11 cellular contexts compared by ENCODE assay signal in genomic region chr11:27470166-27470565, GRCh38. TPM values are rescaled to one million over a fixed set of nuclear protein-coding genes. Genes with fewer than 3 reads are reported as not detected.
DNase-seq lines count a peak whose midpoint lies in the region; ATAC-seq, FAIRE-seq and TF ChIP-seq lines count a peak whose summit lies in the region.
"Had no signal": no experiment of that assay in that cellular context is flagged by ENCODE, and none has a peak within 500 bp of the region (broad histone marks: within the 10 kb centered on the region; RNA-seq: fewer than 3 reads in every experiment).

No MANE protein-coding gene starts in this region.

- intact Hi-C loops in breast epithelium (cut with DNase I; ENCODE audit: low total_unique reads) (no loop called here), HepG2 (cut with micrococcal nuclease; ENCODE audit: unreplicated experiment) (loop anchor here (5.0 kb wide), 1 partner anchor 173 kb away; no protein-coding TSS in a partner anchor)

- peaks cover 84% of the 10 kb centered on the region for H3K79me2 ChIP-seq in HepG2 (ENCODE audit: insufficient read depth, low read length)

- H3K4me1 Mint-ChIP-seq in activated naive CD8-positive, alpha-beta T cell (ENCODE audit: low read depth): peaks cover 20% of the 10 kb centered on the region
- peaks cover 10% of the 10 kb centered on the region for H3K4me1 Mint-ChIP-seq in activated naive CD8-positive, alpha-beta T cell treated with anti-CD3 and anti-CD28 coated beads for 36 hours

- H3K4me1 ChIP-seq in breast epithelium (no peaks in the 10 kb centered on the region), HepG2 (ENCODE audit: insufficient read depth, low read length) (peaks cover 59% of the 10 kb centered on the region), stomach smooth muscle (ENCODE audit: control insufficient read depth, insufficient read depth, low read length) (peaks cover 5% of the 10 kb centered on the region)

- in situ Hi-C loops in HepG2 (cut with HindIII; ENCODE audit: extremely low pct_ligation_motif_present, low pct_unique_long_range_greater_than_20kb): loop anchor here (5.0 kb wide), 1 partner anchor 98 kb away; no protein-coding TSS in a partner anchor

- peak overlapping the region; percentile 85 for H3K4me2 ChIP-seq in HepG2 (ENCODE audit: low read depth, low read length)

- BruUV-seq in HepG2 (replicated peaks; lab: Mats Ljungman, UMichigan): TSS peak; percentile 34

- no peaks in the 10 kb centered on the region for H3K9me3 Mint-ChIP-seq in activated naive CD8-positive, alpha-beta T cell (ENCODE audit: low read depth)
- no peaks in the 10 kb centered on the region for H3K9me3 Mint-ChIP-seq in activated naive CD8-positive, alpha-beta T cell treated with anti-CD3 and anti-CD28 coated beads for 36 hours
- H3K9me3 Mint-ChIP-seq: activated T-cell treated with anti-CD3 and anti-CD28 coated beads, Interleukin-2, amount 50 U/mL, for 72 hours had no signal

- TF ChIP-seq EP300 in HepG2 (IDR thresholded peaks at IDR 0.05; ENCODE audit: low read depth in 2 of 2, low read length in 2 of 2) (no peak), HepG2 (CRISPR knock-in tag; IDR thresholded peaks at IDR 0.05; ENCODE audit: borderline replicate concordance) (no peak)

- no peaks in the 10 kb centered on the region for H3K27me3 ChIP-seq in breast epithelium
- H3K27me3 ChIP-seq in HepG2 (ENCODE audit: control insufficient read depth in 1 of 2, insufficient read depth in 2 of 2, low read length in 2 of 2): no peaks in the 10 kb centered on the region; a peak in 1 of 5 replicates
- no peaks in the 10 kb centered on the region for H3K27me3 ChIP-seq in stomach smooth muscle (ENCODE audit: control insufficient read depth in 1 of 2, insufficient read depth in 2 of 2, low read length in 2 of 2)

- H3K4me3 ChIP-seq in breast epithelium (peak overlapping the region in 2 of 3 donors; percentile 91 to 93), HepG2 (replicated peaks in 1 of 3; ENCODE audit: insufficient read depth in 1 of 3, low read depth in 2 of 3, low read length in 3 of 3) (peak overlapping the region; percentile 64 to 92 (median 85)), stomach smooth muscle (ENCODE audit: low read length in 2 of 2) (peak overlapping the region; percentile 91 to 97)

- FAIRE-seq in HepG2 (lab: Jason Lieb, UNC): no peak

- 4% methylated on average over 3 of the region's 3 CpGs for WGBS in HepG2 (ENCODE audit: low lambda C conversion rate)

- H3K27me3 Mint-ChIP-seq in activated naive CD8-positive, alpha-beta T cell: peaks cover 14% of the 10 kb centered on the region
- peaks cover 44% of the 10 kb centered on the region for H3K27me3 Mint-ChIP-seq in activated naive CD8-positive, alpha-beta T cell treated with anti-CD3 and anti-CD28 coated beads for 36 hours

- TF ChIP-seq CTCF in breast epithelium (IDR thresholded peaks at IDR 0.05) (no peak), HepG2 (CRISPR knock-in tag; IDR thresholded peaks at IDR 0.05) (no peak)

- no peak for TF ChIP-seq RAD21 in HepG2 (CRISPR knock-in tag; IDR thresholded peaks at IDR 0.05)

- no peak overlapping the region for H3K27ac Mint-ChIP-seq in activated naive CD8-positive, alpha-beta T cell
- H3K27ac Mint-ChIP-seq in activated naive CD8-positive, alpha-beta T cell treated with anti-CD3 and anti-CD28 coated beads for 36 hours: no peak overlapping the region
- H3K27ac Mint-ChIP-seq: activated T-cell treated with anti-CD3 and anti-CD28 coated beads, Interleukin-2, amount 50 U/mL, for 72 hours had no signal

- H3K27ac ChIP-seq in breast epithelium: peak overlapping the region; percentile 84 to 88
- H3K27ac ChIP-seq in HepG2 (ENCODE audit: extremely low read length, insufficient read depth, low read length): peak overlapping the region; percentile 90
- H3K27ac ChIP-seq in stomach smooth muscle (ENCODE audit: low read length): no peak overlapping the region
- H3K27ac ChIP-seq: HL-60 had no signal

- H3K9me3 ChIP-seq in breast epithelium (no peaks in the 10 kb centered on the region), HepG2 (ENCODE audit: low read length) (no peaks in the 10 kb centered on the region), stomach smooth muscle (ENCODE audit: control insufficient read depth in 2 of 2, low read length in 2 of 2) (no peaks in the 10 kb centered on the region)

- H3K36me3 ChIP-seq in breast epithelium: no peaks in the 10 kb centered on the region
- H3K36me3 ChIP-seq in HepG2 (replicated peaks in 1 of 2; ENCODE audit: control insufficient read depth in 1 of 2, insufficient read depth in 2 of 2, low read length in 2 of 2): no peaks in the 10 kb centered on the region
- no peaks in the 10 kb centered on the region for H3K36me3 ChIP-seq in stomach smooth muscle (ENCODE audit: control insufficient read depth in 2 of 2, insufficient read depth in 2 of 2, low read length in 2 of 2)

- TF ChIP-seq POLR2A in breast epithelium (IDR thresholded peaks at IDR 0.05): no peak
- TF ChIP-seq POLR2A in HepG2 (IDR thresholded peaks at IDR 0.05; ENCODE audit: insufficient read depth in 1 of 2, low read depth in 2 of 2, low read length in 2 of 2): no peak

- CTCF ChIA-PET in HepG2 (lab: Yijun Ruan, JAX; ENCODE audit: low intra/inter-chr PET ratio, low total read pairs): no interaction called here

- no peak for DNase-seq in activated naive CD8-positive, alpha-beta T cell treated with anti-CD3 and anti-CD28 coated beads for 36 hours
- DNase-seq in breast epithelium (ENCODE audit: low spot score in 2 of 2) (no peak), HepG2 (ENCODE audit: low spot score) (no peak), cerebellar cortex (ENCODE audit: low spot score) (no peak), NCI-H524 (lab: John Stamatoyannopoulos, UW) (no peak)
- DNase-seq: activated T-cell treated with anti-CD3 and anti-CD28 coated beads, Interleukin-2, amount 50 U/mL, for 72 hours; dermis blood vessel endothelial cell had no signal

- no peaks in the 10 kb centered on the region for H3K36me3 Mint-ChIP-seq in activated naive CD8-positive, alpha-beta T cell
- H3K36me3 Mint-ChIP-seq in activated naive CD8-positive, alpha-beta T cell treated with anti-CD3 and anti-CD28 coated beads for 36 hours: no peaks in the 10 kb centered on the region

- H4K20me1 ChIP-seq in HepG2 (ENCODE audit: insufficient read depth, low read length): peaks cover 8% of the 10 kb centered on the region

- H3K9ac ChIP-seq in HepG2 (ENCODE audit: insufficient read depth, low read depth, low read length) (peak overlapping the region; percentile 90), stomach smooth muscle (ENCODE audit: low read length in 2 of 2) (peak overlapping the region; percentile 47 to 75)

- POLR2A ChIA-PET in HepG2 (lab: Yijun Ruan, JAX): interaction anchor here (1.0 to 1.1 kb wide), 2 partner anchors 75 to 96 kb away, joined by 3 to 4 read pairs; no protein-coding TSS in a partner anchor

- H3K4me3 Mint-ChIP-seq in activated naive CD8-positive, alpha-beta T cell: peak overlapping the region; percentile 86
- no peak overlapping the region for H3K4me3 Mint-ChIP-seq in activated naive CD8-positive, alpha-beta T cell treated with anti-CD3 and anti-CD28 coated beads for 36 hours

- ATAC-seq in HepG2: no peak
- ATAC-seq in HG02571 (IDR thresholded peaks at IDR 0.05; ENCODE audit: unreplicated experiment): no peak
- ATAC-seq: activated T-cell treated with anti-CD3 and anti-CD28 coated beads, Interleukin-2, amount 50 U/mL, for 72 hours had no signal

- no peak overlapping the region for H2AFZ ChIP-seq in HepG2 (ENCODE audit: low read length)

RNA-seq across cellular contexts. Expression of gene LGR4, which starts 2.4 kb away (rescaled TPM):
- total RNA-seq in activated naive CD8-positive, alpha-beta T cell treated with anti-CD3 and anti-CD28 coated beads for 36 hours: under 1 TPM; 0.06 to 0.08 TPM
- total RNA-seq in breast epithelium: 10 to 100 TPM; 28.5 to 93.7 (median 34.2) TPM
- 51.4 and 68.7 TPM in 2 replicates for total RNA-seq in HepG2 (2016; rRNA removed; fragmentation: Illumina TruSeq; extraction: Trizol)
- total RNA-seq in HepG2 (2016; cell fraction: cytosol; rRNA removed; fragmentation: Illumina TruSeq; extraction: Trizol; ENCODE audit: low read depth): 8.1 and 10.5 TPM in 2 replicates
- 51.6 and 65.3 TPM in 2 replicates for total RNA-seq in HepG2 (2016; cell fraction: insoluble cytoplasmic fraction; rRNA removed; fragmentation: Illumina TruSeq; extraction: Trizol)
- 23.6 and 26.4 TPM in 2 replicates for total RNA-seq in HepG2 (2016; cell fraction: membrane; rRNA removed; fragmentation: Illumina TruSeq; extraction: Trizol)
- 111 and 112 TPM in 2 replicates for total RNA-seq in HepG2 (2016; cell fraction: nucleus; rRNA removed; fragmentation: Illumina TruSeq; extraction: Trizol)
- polyA plus RNA-seq in HepG2 (2011; rRNA removed): 42.1 and 43.8 TPM in 2 replicates
- polyA plus RNA-seq in HepG2 (2011; cell fraction: cytosol; rRNA removed): 21.7 and 35.6 TPM in 2 replicates
- polyA plus RNA-seq in HepG2 (2011; cell fraction: nucleus; rRNA removed): 35.4 and 41.4 TPM in 2 replicates
- 45.1 and 63.2 TPM in 2 replicates for polyA plus RNA-seq in HepG2 (2012)
- 1.6 TPM in 2 replicates for polyA plus RNA-seq in HepG2 (2016; cell fraction: cytosol; fragmentation: Illumina TruSeq; extraction: Trizol; ENCODE audit: low read depth)
- polyA plus RNA-seq in HepG2 (2016; cell fraction: insoluble cytoplasmic fraction; fragmentation: Illumina TruSeq; extraction: Trizol; ENCODE audit: low read depth): 39.9 and 43.3 TPM in 2 replicates
- polyA plus RNA-seq in HepG2 (2016; cell fraction: membrane; fragmentation: Illumina TruSeq; extraction: Trizol; ENCODE audit: low read depth): 7.6 and 7.9 TPM in 2 replicates
- 106 and 117 TPM in 2 replicates for polyA plus RNA-seq in HepG2 (2016; cell fraction: nucleus; fragmentation: Illumina TruSeq; extraction: Trizol; ENCODE audit: insufficient read depth, low read depth)
- polyA minus RNA-seq in HepG2 (2011; rRNA and poly(A)+ RNA removed; ENCODE audit: low replicate concordance): 187 and 243 TPM in 2 replicates
- polyA minus RNA-seq in HepG2 (2011; cell fraction: cytosol; rRNA and poly(A)+ RNA removed): 60.2 and 70.2 TPM in 2 replicates
- 201 and 210 TPM in 2 replicates for polyA minus RNA-seq in HepG2 (2011; cell fraction: nucleus; rRNA and poly(A)+ RNA removed)

RNA-seq across cellular contexts. Expression of gene LIN7C, which starts 36.4 kb away (rescaled TPM):
- total RNA-seq in activated naive CD8-positive, alpha-beta T cell treated with anti-CD3 and anti-CD28 coated beads for 36 hours: 10 to 100 TPM; 29.1 to 30.6 TPM
- total RNA-seq in breast epithelium (10 to 100 TPM; 26.6 to 43.8 (median 38.0) TPM), HepG2 (2016; rRNA removed; fragmentation: Illumina TruSeq; extraction: Trizol) (37.2 and 65.8 TPM in 2 replicates)
- total RNA-seq in HepG2 (2016; cell fraction: cytosol; rRNA removed; fragmentation: Illumina TruSeq; extraction: Trizol; ENCODE audit: low read depth): 2.5 and 2.7 TPM in 2 replicates
- total RNA-seq in HepG2 (2016; cell fraction: insoluble cytoplasmic fraction; rRNA removed; fragmentation: Illumina TruSeq; extraction: Trizol): 38.6 and 65.0 TPM in 2 replicates
- 15.9 and 19.0 TPM in 2 replicates for total RNA-seq in HepG2 (2016; cell fraction: membrane; rRNA removed; fragmentation: Illumina TruSeq; extraction: Trizol)
- 24.0 and 25.6 TPM in 2 replicates for total RNA-seq in HepG2 (2016; cell fraction: nucleus; rRNA removed; fragmentation: Illumina TruSeq; extraction: Trizol)
- polyA plus RNA-seq in HepG2 (2011; rRNA removed): 12.7 and 14.8 TPM in 2 replicates
- polyA plus RNA-seq in HepG2 (2011; cell fraction: cytosol; rRNA removed): 7.8 and 14.4 TPM in 2 replicates
- polyA plus RNA-seq in HepG2 (2011; cell fraction: nucleus; rRNA removed): 4.2 and 7.4 TPM in 2 replicates
- polyA plus RNA-seq in HepG2 (2012): 10.3 and 13.4 TPM in 2 replicates
- polyA plus RNA-seq in HepG2 (2016; cell fraction: cytosol; fragmentation: Illumina TruSeq; extraction: Trizol; ENCODE audit: low read depth): 0.89 and 0.90 TPM in 2 replicates
- 27.1 and 30.5 TPM in 2 replicates for polyA plus RNA-seq in HepG2 (2016; cell fraction: insoluble cytoplasmic fraction; fragmentation: Illumina TruSeq; extraction: Trizol; ENCODE audit: low read depth)
- 4.4 and 4.8 TPM in 2 replicates for polyA plus RNA-seq in HepG2 (2016; cell fraction: membrane; fragmentation: Illumina TruSeq; extraction: Trizol; ENCODE audit: low read depth)
- polyA plus RNA-seq in HepG2 (2016; cell fraction: nucleus; fragmentation: Illumina TruSeq; extraction: Trizol; ENCODE audit: insufficient read depth, low read depth): 17.5 and 19.5 TPM in 2 replicates
- 6.7 and 16.3 TPM in 2 replicates for polyA minus RNA-seq in HepG2 (2011; rRNA and poly(A)+ RNA removed; ENCODE audit: low replicate concordance)
- polyA minus RNA-seq in HepG2 (2011; cell fraction: cytosol; rRNA and poly(A)+ RNA removed): 18.3 and 20.3 TPM in 2 replicates
- 29.6 and 31.1 TPM in 2 replicates for polyA minus RNA-seq in HepG2 (2011; cell fraction: nucleus; rRNA and poly(A)+ RNA removed)

Comparison
In these comparisons a context has a peak if more than half of its experiments do, and no peak if none do; other contexts are left out.
1. RNA of gene LGR4, which starts 2.4 kb away (total RNA-seq): 8.1 to 112 TPM in HepG2 and 28.5 to 93.7 TPM in breast epithelium; 0.06 to 0.08 TPM in activated naive CD8-positive, alpha-beta T cell treated with anti-CD3 and anti-CD28 coated beads for 36 hours; every median in the first group is over 4 times any median in the second.
2. Peak in every context shown above with its lines, with median percentiles within 50 percentile points of each other: H3K4me3 ChIP-seq.